In the genomic region with DNA sequence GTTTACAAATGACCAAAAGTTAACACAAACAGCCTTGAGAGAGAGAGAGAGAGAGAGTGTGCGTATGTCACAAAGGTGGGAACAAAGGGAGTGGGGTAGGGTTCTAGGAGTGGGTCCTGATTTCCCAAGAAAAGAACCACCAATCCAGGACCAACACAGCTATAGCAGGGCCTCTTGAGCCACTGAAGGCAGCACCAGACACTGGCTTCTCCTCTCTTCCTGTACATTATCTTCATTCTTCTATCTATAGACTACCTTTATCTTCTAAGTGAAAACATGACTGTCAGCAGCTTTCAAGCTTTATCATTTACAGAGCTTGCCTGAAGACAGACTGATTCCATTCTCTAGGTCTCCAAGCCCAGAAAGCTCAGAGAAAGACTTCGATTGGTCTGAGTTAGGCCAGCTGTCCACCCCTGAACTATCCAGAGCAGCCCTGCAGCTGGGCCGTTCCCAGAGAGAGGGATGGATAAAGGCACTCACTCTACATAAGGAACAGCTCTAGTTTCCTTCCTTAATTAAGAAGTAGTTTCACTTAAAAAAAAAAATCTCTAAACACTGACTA, we compare ENCODE assay signal across 31 cellular contexts. TPM values are rescaled to one million over a fixed set of nuclear protein-coding genes. Genes with fewer than 3 reads are reported as not detected.
"Had no signal": no experiment of that assay in that cellular context is flagged by ENCODE, and none has a peak within 500 bp of the region (broad histone marks: within the 10 kb centered on the region; RNA-seq: fewer than 3 reads in every experiment).

No MANE protein-coding gene starts in this region.

- H3K9me3 ChIP-seq: ascending aorta, colonic mucosa, esophagus muscularis mucosa, gastrocnemius medialis, heart left ventricle had no signal

- H3K36me3 ChIP-seq: brain microvascular endothelial cell, colonic mucosa, WERI-Rb-1 had no signal

- H3K9me3 Mint-ChIP-seq: activated B cell treated with CpG ODN at 0.5 μM for 24 hours; activated CD4-positive, alpha-beta memory T cell treated with anti-CD3 and anti-CD28 coated beads, Interleukin-2, amount 10 ng/mL, durations not matched to agents 7 days and 5 days; activated CD4-positive, alpha-beta T cell treated with anti-CD3 and anti-CD28 coated beads, Interleukin-2, amount 10 ng/mL, durations not matched to agents 24 days and 14 days; activated naive CD4-positive, alpha-beta T cell treated with anti-CD3 and anti-CD28 coated beads, Interleukin-2, amount 10 ng/mL, durations not matched to agents 7 days and 5 days; activated naive CD4-positive, alpha-beta T cell treated with anti-CD3 and anti-CD28 coated beads, Interleukin-2, amount 50 U/mL, for 72 hours; activated naive CD8-positive, alpha-beta T cell treated with anti-CD3 and anti-CD28 coated beads, Interleukin-2, amount 10 ng/mL, durations not matched to agents 7 days and 5 days; activated T-cell treated with anti-CD3 and anti-CD28 coated beads, Interleukin-2, amount 50 U/mL, for 24 hours; activated T-cell treated with anti-CD3 and anti-CD28 coated beads, Interleukin-2, amount 50 U/mL, for 72 hours; T-helper 2 cell treated with Interferon-gamma antibody and Interleukin-4, amounts not matched to agents 5 μg/mL and 100 μg/mL, for 36 hours had no signal

- H3K4me3 Mint-ChIP-seq: activated B cell treated with CpG ODN at 0.5 μM for 24 hours; activated CD4-positive, alpha-beta memory T cell treated with anti-CD3 and anti-CD28 coated beads, Interleukin-2, amount 10 ng/mL, durations not matched to agents 7 days and 5 days; activated CD4-positive, alpha-beta T cell treated with anti-CD3 and anti-CD28 coated beads, Interleukin-2, amount 10 ng/mL, durations not matched to agents 24 days and 14 days; activated naive CD4-positive, alpha-beta T cell treated with anti-CD3 and anti-CD28 coated beads, Interleukin-2, amount 10 ng/mL, durations not matched to agents 7 days and 5 days; activated naive CD8-positive, alpha-beta T cell treated with anti-CD3 and anti-CD28 coated beads, Interleukin-2, amount 10 ng/mL, durations not matched to agents 7 days and 5 days; activated T-cell treated with anti-CD3 and anti-CD28 coated beads, Interleukin-2, amount 50 U/mL, for 24 hours; activated T-cell treated with anti-CD3 and anti-CD28 coated beads, Interleukin-2, amount 50 U/mL, for 72 hours; endodermal cell; T-helper 17 cell; T-helper 2 cell treated with Interferon-gamma antibody and Interleukin-4, amounts not matched to agents 5 μg/mL and 100 μg/mL, for 36 hours had no signal

- DNase-seq: activated B cell treated with CpG ODN at 0.5 μM for 24 hours; activated CD4-positive, alpha-beta memory T cell treated with anti-CD3 and anti-CD28 coated beads, Interleukin-2, amount 10 ng/mL, durations not matched to agents 7 days and 5 days; activated CD4-positive, alpha-beta T cell treated with anti-CD3 and anti-CD28 coated beads, Interleukin-2, amount 10 ng/mL, durations not matched to agents 24 days and 14 days; activated CD4-positive, alpha-beta T cell treated with anti-CD3 and anti-CD28 coated beads, Interleukin-2, amount 50 U/mL, for 4 hours; activated CD8-positive, alpha-beta memory T cell treated with anti-CD3 and anti-CD28 coated beads, Interleukin-2, amount 50 U/mL, for 48 hours; activated gamma-delta T cell; activated naive CD4-positive, alpha-beta T cell; activated naive CD4-positive, alpha-beta T cell treated with anti-CD3 and anti-CD28 coated beads, Interleukin-2, amount 10 ng/mL, durations not matched to agents 7 days and 5 days; activated naive CD8-positive, alpha-beta T cell treated with anti-CD3 and anti-CD28 coated beads, Interleukin-2, amount 10 ng/mL, durations not matched to agents 7 days and 5 days; activated T-cell treated with anti-CD3 and anti-CD28 coated beads for 4 hours; activated T-cell treated with anti-CD3 and anti-CD28 coated beads, Interleukin-2, amount 50 U/mL, for 24 hours; activated T-cell treated with anti-CD3 and anti-CD28 coated beads, Interleukin-2, amount 50 U/mL, for 72 hours; brain microvascular endothelial cell; central memory CD4-positive, alpha-beta T cell; cerebellar nuclear complex; colonic mucosa; effector memory CD4-positive, alpha-beta T cell; endodermal cell; foreskin keratinocyte; gastrocnemius medialis; glutamatergic neuron; heart left ventricle; T-helper 1 cell; T-helper 17 cell; T1000; WERI-Rb-1 had no signal

- H3K27me3 Mint-ChIP-seq: activated B cell treated with CpG ODN at 0.5 μM for 24 hours; activated CD4-positive, alpha-beta memory T cell treated with anti-CD3 and anti-CD28 coated beads, Interleukin-2, amount 10 ng/mL, durations not matched to agents 7 days and 5 days; activated CD4-positive, alpha-beta T cell treated with anti-CD3 and anti-CD28 coated beads, Interleukin-2, amount 10 ng/mL, durations not matched to agents 24 days and 14 days; activated naive CD4-positive, alpha-beta T cell treated with anti-CD3 and anti-CD28 coated beads, Interleukin-2, amount 10 ng/mL, durations not matched to agents 7 days and 5 days; activated naive CD8-positive, alpha-beta T cell treated with anti-CD3 and anti-CD28 coated beads, Interleukin-2, amount 10 ng/mL, durations not matched to agents 7 days and 5 days; activated T-cell treated with anti-CD3 and anti-CD28 coated beads, Interleukin-2, amount 50 U/mL, for 24 hours; T-helper 17 cell had no signal

- H3K27ac ChIP-seq: ascending aorta, brain microvascular endothelial cell, colonic mucosa, esophagus muscularis mucosa, foreskin keratinocyte, gastrocnemius medialis, heart left ventricle, WERI-Rb-1 had no signal

- H3K27me3 ChIP-seq: ascending aorta, brain microvascular endothelial cell, colonic mucosa, esophagus muscularis mucosa, foreskin keratinocyte, gastrocnemius medialis, heart left ventricle had no signal

- H3K4me3 ChIP-seq: ascending aorta, colonic mucosa, esophagus muscularis mucosa, gastrocnemius medialis, heart left ventricle had no signal

- H3K27ac Mint-ChIP-seq: activated B cell treated with CpG ODN at 0.5 μM for 24 hours; activated CD4-positive, alpha-beta memory T cell treated with anti-CD3 and anti-CD28 coated beads, Interleukin-2, amount 10 ng/mL, durations not matched to agents 7 days and 5 days; activated CD4-positive, alpha-beta T cell treated with anti-CD3 and anti-CD28 coated beads, Interleukin-2, amount 10 ng/mL, durations not matched to agents 24 days and 14 days; activated naive CD4-positive, alpha-beta T cell treated with anti-CD3 and anti-CD28 coated beads, Interleukin-2, amount 10 ng/mL, durations not matched to agents 7 days and 5 days; activated naive CD4-positive, alpha-beta T cell treated with anti-CD3 and anti-CD28 coated beads, Interleukin-2, amount 50 U/mL, for 72 hours; activated naive CD8-positive, alpha-beta T cell treated with anti-CD3 and anti-CD28 coated beads, Interleukin-2, amount 10 ng/mL, durations not matched to agents 7 days and 5 days; activated T-cell treated with anti-CD3 and anti-CD28 coated beads, Interleukin-2, amount 50 U/mL, for 24 hours; activated T-cell treated with anti-CD3 and anti-CD28 coated beads, Interleukin-2, amount 50 U/mL, for 72 hours; endodermal cell; T-helper 17 cell; T-helper 2 cell treated with Interferon-gamma antibody and Interleukin-4, amounts not matched to agents 5 μg/mL and 100 μg/mL, for 36 hours had no signal

- H3K4me1 Mint-ChIP-seq: activated B cell treated with CpG ODN at 0.5 μM for 24 hours; activated CD4-positive, alpha-beta memory T cell treated with anti-CD3 and anti-CD28 coated beads, Interleukin-2, amount 10 ng/mL, durations not matched to agents 7 days and 5 days; activated CD4-positive, alpha-beta T cell treated with anti-CD3 and anti-CD28 coated beads, Interleukin-2, amount 10 ng/mL, durations not matched to agents 24 days and 14 days; activated naive CD4-positive, alpha-beta T cell treated with anti-CD3 and anti-CD28 coated beads, Interleukin-2, amount 10 ng/mL, durations not matched to agents 7 days and 5 days; activated naive CD8-positive, alpha-beta T cell treated with anti-CD3 and anti-CD28 coated beads, Interleukin-2, amount 10 ng/mL, durations not matched to agents 7 days and 5 days had no signal

- ATAC-seq: activated CD4-positive, CD25-positive, alpha-beta regulatory T cell treated with anti-CD3 and anti-CD28 coated beads, Interleukin-2, amount 50 U/mL, for 24 hours; activated naive CD4-positive, alpha-beta T cell treated with anti-CD3 and anti-CD28 coated beads, Interleukin-2, amount 50 U/mL, for 72 hours; activated T-cell treated with anti-CD3 and anti-CD28 coated beads, Interleukin-2, amount 50 U/mL, for 72 hours; foreskin keratinocyte; gastrocnemius medialis; T-helper 17 cell had no signal

- H3K4me1 ChIP-seq: colonic mucosa, esophagus muscularis mucosa, foreskin keratinocyte, gastrocnemius medialis had no signal

RNA-seq across cellular contexts. Expression of a gene that starts 11.2 kb away (rescaled TPM):
- total RNA-seq: ascending aorta had no signal

RNA-seq across cellular contexts. Expression of a gene that starts 55.6 kb away (rescaled TPM):
- total RNA-seq: activated CD4-positive, alpha-beta T cell treated with anti-CD3 and anti-CD28 coated beads, Interleukin-2, amount 10 ng/mL, durations not matched to agents 24 days and 14 days had no signal
